In genomic region chr7:84248843-84249242, GRCh38 we compare ENCODE assay signal across 19 cellular contexts. TPM values are rescaled to one million over a fixed set of nuclear protein-coding genes. Genes with fewer than 3 reads are reported as not detected.
DNase-seq lines count a peak whose midpoint lies in the region; ATAC-seq and TF ChIP-seq lines count a peak whose summit lies in the region.
"Had no signal": no experiment of that assay in that cellular context is flagged by ENCODE, and none has a peak within 500 bp of the region (broad histone marks: within the 10 kb centered on the region; RNA-seq: fewer than 3 reads in every experiment).

No MANE protein-coding gene starts in this region.

- H3K4me1 Mint-ChIP-seq in activated CD8-positive, alpha-beta T cell treated with anti-CD3 and anti-CD28 coated beads for 36 hours (ENCODE audit: low read depth): no peaks in the 10 kb centered on the region

- TF ChIP-seq CTCF in left ventricle myocardium inferior (IDR thresholded peaks at IDR 0.05; ENCODE audit: borderline replicate concordance) (no peak), upper lobe of left lung (IDR thresholded peaks at IDR 0.05) (no peak)
- no peak for TF ChIP-seq CTCF in activated CD8-positive, alpha-beta T cell treated with anti-CD3 and anti-CD28 coated beads for 36 hours (IDR thresholded peaks at IDR 0.05)

- intact Hi-C loops in Right ventricle myocardium superior (cut with DNase I) (no loop called here), left ventricle myocardium inferior (cut with micrococcal nuclease) (no loop called here)
- intact Hi-C loops in activated CD8-positive, alpha-beta T cell treated with anti-CD3 and anti-CD28 coated beads for 36 hours (cut with micrococcal nuclease): no loop called here

- CTCF ChIA-PET in activated CD8-positive, alpha-beta T cell treated with anti-CD3 and anti-CD28 coated beads for 36 hours (lab: Charles Lee): no interaction called here

- DNase-seq in Right ventricle myocardium superior (no peak), left ventricle myocardium inferior (no peak), NOMO-1 treated with dmso at 0.1 percent for 144 hours (lab: John Stamatoyannopoulos, UW; ENCODE audit: unreplicated experiment) (peak; percentile 76), left lobe of liver (ENCODE audit: low spot score) (no peak), upper lobe of left lung (peak in 1 of 2 donors; percentile 52)
- DNase-seq in activated CD8-positive, alpha-beta T cell treated with anti-CD3 and anti-CD28 coated beads for 36 hours: no peak
- DNase-seq in stimulated activated naive CD4-positive, alpha-beta T cell treated with Interleukin-2 at 50 U/mL for 16 hours (lab: John Stamatoyannopoulos, UW): no peak
- DNase-seq: activated CD4-positive, CD25-positive, alpha-beta regulatory T cell treated with anti-CD3 and anti-CD28 coated beads, Interleukin-2, amount 50 U/mL, for 72 hours; CD8-positive, alpha-beta T cell; colonic mucosa; glutamatergic neuron; NCI-H146; NCI-H510A; ovary; small intestine; stimulated activated naive CD4-positive, alpha-beta T cell; uterus had no signal

- H3K36me3 Mint-ChIP-seq in activated CD8-positive, alpha-beta T cell treated with anti-CD3 and anti-CD28 coated beads for 36 hours (ENCODE audit: low read depth): no peaks in the 10 kb centered on the region

- ATAC-seq in Right ventricle myocardium superior (ENCODE audit: poor library complexity) (peak; percentile 58), left lobe of liver (peak; percentile 27), upper lobe of left lung (ENCODE audit: low FRiP score in 2 of 2) (peak; percentile 61 to 82), HG02588 (IDR thresholded peaks at IDR 0.05; ENCODE audit: unreplicated experiment) (no peak)
- no peak for ATAC-seq in activated CD8-positive, alpha-beta T cell treated with anti-CD3 and anti-CD28 coated beads for 36 hours
- ATAC-seq: CD8-positive, alpha-beta T cell had no signal

- H3K27ac ChIP-seq in left ventricle myocardium inferior (replicated peaks) (no peak overlapping the region), upper lobe of left lung (peak overlapping the region; percentile 37 to 67 (median 64))
- H3K27ac ChIP-seq: colonic mucosa, epithelial cell of prostate, ovary, uterus had no signal

- TF ChIP-seq EP300 in upper lobe of left lung (IDR thresholded peaks at IDR 0.05): peak in 1 of 4 donors; percentile 45

- H3K4me1 ChIP-seq in left ventricle myocardium inferior: no peaks in the 10 kb centered on the region
- H3K4me1 ChIP-seq in upper lobe of left lung: peaks cover 0 to 22% (median 15%) of the 10 kb centered on the region in 4 donors
- H3K4me1 ChIP-seq: colonic mucosa, uterus had no signal

- H3K36me3 ChIP-seq in left ventricle myocardium inferior (no peaks in the 10 kb centered on the region), upper lobe of left lung (no peaks in the 10 kb centered on the region)
- H3K36me3 ChIP-seq: colonic mucosa, ovary, uterus had no signal

- POLR2A ChIA-PET in activated CD8-positive, alpha-beta T cell treated with anti-CD3 and anti-CD28 coated beads for 36 hours (lab: Charles Lee): no interaction called here

- peaks cover 2% of the 10 kb centered on the region for H3K27me3 Mint-ChIP-seq in activated CD8-positive, alpha-beta T cell treated with anti-CD3 and anti-CD28 coated beads for 36 hours

- WGBS in upper lobe of left lung, 2 donors: 64% methylated on average over 3 of the region's 3 CpGs

- H3K9me3 ChIP-seq in left ventricle myocardium inferior (replicated peaks) (peaks cover 24% of the 10 kb centered on the region), upper lobe of left lung (peaks cover 0 to 7% (median 3%) of the 10 kb centered on the region in 4 donors)
- H3K9me3 ChIP-seq: colonic mucosa, uterus had no signal

- H3K4me3 ChIP-seq in left ventricle myocardium inferior: no peak overlapping the region
- H3K4me3 ChIP-seq in upper lobe of left lung: no peak overlapping the region
- H3K4me3 ChIP-seq: colonic mucosa, ovary, uterus had no signal

- H3K4me3 Mint-ChIP-seq in activated CD8-positive, alpha-beta T cell treated with anti-CD3 and anti-CD28 coated beads for 36 hours: no peak overlapping the region
- H3K4me3 Mint-ChIP-seq: CD8-positive, alpha-beta T cell had no signal

- TF ChIP-seq POLR2A in upper lobe of left lung (IDR thresholded peaks at IDR 0.05): peak in 1 of 4 donors; percentile 15

- no peaks in the 10 kb centered on the region for H3K27me3 ChIP-seq in left ventricle myocardium inferior (ENCODE audit: low read depth)
- no peaks in the 10 kb centered on the region for H3K27me3 ChIP-seq in upper lobe of left lung
- H3K27me3 ChIP-seq: colonic mucosa, ovary, uterus had no signal

- H3K9me3 Mint-ChIP-seq in activated CD8-positive, alpha-beta T cell treated with anti-CD3 and anti-CD28 coated beads for 36 hours: peaks cover 7% of the 10 kb centered on the region

- H3K27ac Mint-ChIP-seq in activated CD8-positive, alpha-beta T cell treated with anti-CD3 and anti-CD28 coated beads for 36 hours: no peak overlapping the region
- H3K27ac Mint-ChIP-seq: CD8-positive, alpha-beta T cell had no signal

RNA-seq across cellular contexts. Expression of gene SEMA3A, which starts 54.3 kb away (rescaled TPM):
- total RNA-seq in Right ventricle myocardium superior: 2.2 TPM
- 1.9 TPM for total RNA-seq in left ventricle myocardium inferior
- total RNA-seq in left lobe of liver: 0.58 TPM
- 1 to 10 TPM; 1.0 to 8.8 (median 3.1) TPM for total RNA-seq in upper lobe of left lung
- 1 to 10 TPM; 1.2 to 1.7 TPM for total RNA-seq in activated CD8-positive, alpha-beta T cell treated with anti-CD3 and anti-CD28 coated beads for 36 hours

Comparison
In these comparisons a context has a peak if more than half of its experiments do, and no peak if none do; other contexts are left out.
1. ATAC-seq: peak in Right ventricle myocardium superior (single experiment), left lobe of liver (single experiment) and upper lobe of left lung (2 of 2); none in activated CD8-positive, alpha-beta T cell treated with anti-CD3 and anti-CD28 coated beads for 36 hours (single experiment) and HG02588 (single experiment).